ENCODE assay signal across 9 cellular contexts in the genomic region with DNA sequence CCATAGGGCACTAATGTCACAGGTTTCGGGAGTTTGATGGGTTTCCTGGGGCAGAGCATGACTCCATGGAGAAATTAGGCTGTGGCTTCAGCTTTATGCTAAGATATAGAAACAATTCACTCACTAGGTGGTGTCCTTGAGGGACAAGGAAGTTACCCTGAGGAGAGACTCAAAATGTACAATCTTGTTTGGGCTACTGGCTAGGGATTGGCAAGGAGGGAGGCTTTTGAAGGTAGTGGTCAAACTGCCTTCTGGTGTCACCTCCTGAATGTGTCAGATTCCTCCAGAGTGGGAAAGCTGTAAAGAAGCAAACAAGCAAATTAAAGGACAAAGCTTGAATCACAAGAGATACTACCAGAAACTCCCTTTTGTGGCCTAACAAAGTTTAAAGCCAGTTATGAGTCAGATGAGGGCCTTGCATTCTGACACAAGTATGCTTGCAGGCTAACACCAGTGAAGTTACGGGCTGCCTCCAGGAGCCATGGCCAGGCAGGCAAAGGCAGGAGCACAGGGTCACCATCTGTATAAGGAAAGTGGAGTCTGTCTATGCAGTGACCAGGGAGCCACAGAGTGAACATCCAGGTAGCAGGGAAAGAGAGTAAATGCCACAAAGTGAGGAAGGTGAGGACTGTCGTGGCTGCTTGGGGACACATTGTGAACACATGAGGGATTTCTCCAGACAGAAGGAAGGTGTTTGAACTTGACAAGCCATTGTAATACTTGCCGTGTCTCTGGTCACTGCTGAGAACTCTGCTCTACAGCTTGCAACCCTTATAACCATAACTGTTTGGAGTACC.
DNase-seq lines count a peak whose midpoint lies in the region; ATAC-seq and TF ChIP-seq lines count a peak whose summit lies in the region.
"Had no signal": no experiment of that assay in that cellular context is flagged by ENCODE, and none has a peak within 500 bp of the region (broad histone marks: within the 10 kb centered on the region; RNA-seq: fewer than 3 reads in every experiment).

No MANE protein-coding gene starts in this region.

- H2AFZ ChIP-seq in HCT116 (ENCODE audit: low read depth, low read length, poor library complexity, severe bottlenecking): no peak overlapping the region

- POLR2A ChIA-PET in HCT116 (lab: Charles Lee) (no interaction called here), HEK293T (lab: Yijun Ruan, JAX) (interaction anchor here (0.9 kb wide), 1 partner anchor 358 kb away, joined by 3 read pairs; a partner anchor contains a TSS)

- no peak overlapping the region for H3K27ac ChIP-seq in HCT116 (ENCODE audit: low read depth, low read length)
- H3K27ac ChIP-seq: 22Rv1 had no signal

- no peaks in the 10 kb centered on the region for H3K4me1 ChIP-seq in HCT116 (ENCODE audit: control insufficient read depth in 1 of 2, insufficient read depth in 2 of 2, low read length in 2 of 2)

- no peaks in the 10 kb centered on the region; the same call in 1 of the 2 replicates for H3K27me3 ChIP-seq in HCT116 (ENCODE audit: insufficient read depth, low read length)

- no peaks in the 10 kb centered on the region for H3K36me3 ChIP-seq in HCT116 (ENCODE audit: control insufficient read depth in 1 of 2, insufficient read depth in 2 of 2, low read length in 2 of 2)

- ATAC-seq in HCT116: 0 out of 2 replicates have a peak, but pooled peaks have one; percentile 36

- TF ChIP-seq POLR2A in HCT116 (IDR thresholded peaks at IDR 0.05; ENCODE audit: borderline replicate concordance, extremely low read depth, insufficient read depth, insufficient read length): no peak

- H3K79me2 ChIP-seq in HCT116 (ENCODE audit: insufficient read depth, low read length): no peaks in the 10 kb centered on the region

- no peak overlapping the region for H3K4me3 ChIP-seq in HCT116 (replicated peaks in 1 of 2; ENCODE audit: low read depth in 1 of 2, low read length in 2 of 2)

- TF ChIP-seq RAD21 in HCT116 (IDR thresholded peaks at IDR 0.05; ENCODE audit: low read depth): peak; percentile 20; the same call in 1 of the 2 replicates

- RAD21 ChIA-PET in HCT116 (lab: Charles Lee; ENCODE audit: low non-redundant PET in 1 of 2, low total read pairs in 2 of 2, uncharacterized antibody in 2 of 2, unreplicated experiment in 2 of 2): interaction anchor here in 1 of 2 experiments (0.6 kb wide), 1 partner anchor 50 kb away, joined by 3 read pairs; no protein-coding TSS in a partner anchor

- DNase-seq in DMS 273 (lab: John Stamatoyannopoulos, UW; ENCODE audit: unreplicated experiment): peak; percentile 24
- DNase-seq in DMS 273 treated with DMSO at 0.1 percent for 48 hours (lab: John Stamatoyannopoulos, UW): no peak
- no peak for DNase-seq in HCT116 (ENCODE audit: low read depth, low spot score)
- DNase-seq in NAMALWA (ENCODE audit: low spot score): peak; percentile 5
- DNase-seq in kidney tubule cell (ENCODE audit: low spot score): peak; percentile 47
- no peak for DNase-seq in stimulated activated naive CD4-positive, alpha-beta T cell (lab: John Stamatoyannopoulos, UW)
- DNase-seq in HEK293T (ENCODE audit: extremely low spot score): no peak
- no peak for DNase-seq in GM03348 (ENCODE audit: low spot score)

- no peaks in the 10 kb centered on the region for H3K9me3 ChIP-seq in HCT116 (ENCODE audit: control insufficient read depth in 1 of 2, insufficient read depth in 1 of 2, low read depth in 1 of 2, low read length in 2 of 2)

- 0 out of 6 replicates have a peak, but pooled peaks of 1 of the 3 experiments have one; percentile 14 for TF ChIP-seq CTCF in HCT116 (IDR thresholded peaks at IDR 0.05 in 2 of 3, conservative IDR thresholded peaks at IDR 0.05 in 1 of 3; ENCODE audit: borderline replicate concordance in 1 of 3, insufficient read depth in 1 of 3, low read depth in 2 of 3, low read length in 2 of 3)

- no peak overlapping the region for H3K9ac ChIP-seq in HCT116 (ENCODE audit: low read length)

- intact Hi-C loops in HCT116 (cut with micrococcal nuclease): no loop called here

- no TSS peak for BruUV-seq in HCT116 (replicated peaks; lab: Mats Ljungman, UMichigan)

- no peaks in the 10 kb centered on the region for H3K9me2 ChIP-seq in HCT116 (ENCODE audit: insufficient read depth)

- H4K20me1 ChIP-seq in HCT116 (ENCODE audit: insufficient read depth): no peaks in the 10 kb centered on the region

- CTCF ChIA-PET in HCT116 (lab: Charles Lee) (no interaction called here), HEK293T (lab: Yijun Ruan, JAX) (no interaction called here)

- H3K4me2 ChIP-seq in HCT116 (ENCODE audit: low read length): no peak overlapping the region

TF ChIP-seq in HCT116, 20 proteins besides CTCF, POLR2A, EP300 and RAD21 (continues in another document):
- TF ChIP-seq, protein P1, sequence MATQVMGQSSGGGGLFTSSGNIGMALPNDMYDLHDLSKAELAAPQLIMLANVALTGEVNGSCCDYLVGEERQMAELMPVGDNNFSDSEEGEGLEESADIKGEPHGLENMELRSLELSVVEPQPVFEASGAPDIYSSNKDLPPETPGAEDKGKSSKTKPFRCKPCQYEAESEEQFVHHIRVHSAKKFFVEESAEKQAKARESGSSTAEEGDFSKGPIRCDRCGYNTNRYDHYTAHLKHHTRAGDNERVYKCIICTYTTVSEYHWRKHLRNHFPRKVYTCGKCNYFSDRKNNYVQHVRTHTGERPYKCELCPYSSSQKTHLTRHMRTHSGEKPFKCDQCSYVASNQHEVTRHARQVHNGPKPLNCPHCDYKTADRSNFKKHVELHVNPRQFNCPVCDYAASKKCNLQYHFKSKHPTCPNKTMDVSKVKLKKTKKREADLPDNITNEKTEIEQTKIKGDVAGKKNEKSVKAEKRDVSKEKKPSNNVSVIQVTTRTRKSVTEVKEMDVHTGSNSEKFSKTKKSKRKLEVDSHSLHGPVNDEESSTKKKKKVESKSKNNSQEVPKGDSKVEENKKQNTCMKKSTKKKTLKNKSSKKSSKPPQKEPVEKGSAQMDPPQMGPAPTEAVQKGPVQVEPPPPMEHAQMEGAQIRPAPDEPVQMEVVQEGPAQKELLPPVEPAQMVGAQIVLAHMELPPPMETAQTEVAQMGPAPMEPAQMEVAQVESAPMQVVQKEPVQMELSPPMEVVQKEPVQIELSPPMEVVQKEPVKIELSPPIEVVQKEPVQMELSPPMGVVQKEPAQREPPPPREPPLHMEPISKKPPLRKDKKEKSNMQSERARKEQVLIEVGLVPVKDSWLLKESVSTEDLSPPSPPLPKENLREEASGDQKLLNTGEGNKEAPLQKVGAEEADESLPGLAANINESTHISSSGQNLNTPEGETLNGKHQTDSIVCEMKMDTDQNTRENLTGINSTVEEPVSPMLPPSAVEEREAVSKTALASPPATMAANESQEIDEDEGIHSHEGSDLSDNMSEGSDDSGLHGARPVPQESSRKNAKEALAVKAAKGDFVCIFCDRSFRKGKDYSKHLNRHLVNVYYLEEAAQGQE (IDR thresholded peaks at IDR 0.05; ENCODE audit: low read depth): no peak
- TF ChIP-seq, protein P2, sequence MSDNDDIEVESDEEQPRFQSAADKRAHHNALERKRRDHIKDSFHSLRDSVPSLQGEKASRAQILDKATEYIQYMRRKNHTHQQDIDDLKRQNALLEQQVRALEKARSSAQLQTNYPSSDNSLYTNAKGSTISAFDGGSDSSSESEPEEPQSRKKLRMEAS (IDR thresholded peaks at IDR 0.05): no peak
- TF ChIP-seq ZNF274 (IDR thresholded peaks at IDR 0.05; ENCODE audit: low read depth, low read length) (no peak), SRF (IDR thresholded peaks at IDR 0.05; ENCODE audit: low read depth) (no peak), POLR2AphosphoS5 (IDR thresholded peaks at IDR 0.05; ENCODE audit: low read depth, low read length) (no peak), YY1 (IDR thresholded peaks at IDR 0.05; ENCODE audit: extremely low read depth, insufficient replicate concordance, low read depth, low read length) (no peak), CEBPB (IDR thresholded peaks at IDR 0.05; ENCODE audit: low read depth) (no peak), SP1 (IDR thresholded peaks at IDR 0.05; ENCODE audit: low read depth) (no peak), JUND (IDR thresholded peaks at IDR 0.05) (no peak)

TF ChIP-seq in HEK293T, 16 proteins besides CTCF, POLR2A, EP300 and RAD21:
- no peak for TF ChIP-seq ZNF384 (IDR thresholded peaks at IDR 0.05)
- no peak for TF ChIP-seq TARDBP (IDR thresholded peaks at IDR 0.05)
- no peak for TF ChIP-seq HDGF (IDR thresholded peaks at IDR 0.05; ENCODE audit: borderline replicate concordance)
- no peak for TF ChIP-seq ELF4 (IDR thresholded peaks at IDR 0.05)
- TF ChIP-seq LEF1 (IDR thresholded peaks at IDR 0.05; ENCODE audit: borderline replicate concordance): no peak
- TF ChIP-seq FOXK2 (IDR thresholded peaks at IDR 0.05): no peak
- no peak for TF ChIP-seq CTBP1 (IDR thresholded peaks at IDR 0.05; ENCODE audit: borderline replicate concordance)
- TF ChIP-seq L3MBTL2 (conservative IDR thresholded peaks at IDR 0.05): no peak
- no peak for TF ChIP-seq NFRKB (IDR thresholded peaks at IDR 0.05)
- TF ChIP-seq BHLHE40 (IDR thresholded peaks at IDR 0.05; ENCODE audit: borderline replicate concordance): no peak
- TF ChIP-seq SUZ12 (IDR thresholded peaks at IDR 0.05): no peak
- no peak for TF ChIP-seq FOXM1 (IDR thresholded peaks at IDR 0.05; ENCODE audit: borderline replicate concordance)
- TF ChIP-seq ARNT (IDR thresholded peaks at IDR 0.05): no peak
- no peak for TF ChIP-seq SP1 (IDR thresholded peaks at IDR 0.05)
- TF ChIP-seq, protein P3, sequence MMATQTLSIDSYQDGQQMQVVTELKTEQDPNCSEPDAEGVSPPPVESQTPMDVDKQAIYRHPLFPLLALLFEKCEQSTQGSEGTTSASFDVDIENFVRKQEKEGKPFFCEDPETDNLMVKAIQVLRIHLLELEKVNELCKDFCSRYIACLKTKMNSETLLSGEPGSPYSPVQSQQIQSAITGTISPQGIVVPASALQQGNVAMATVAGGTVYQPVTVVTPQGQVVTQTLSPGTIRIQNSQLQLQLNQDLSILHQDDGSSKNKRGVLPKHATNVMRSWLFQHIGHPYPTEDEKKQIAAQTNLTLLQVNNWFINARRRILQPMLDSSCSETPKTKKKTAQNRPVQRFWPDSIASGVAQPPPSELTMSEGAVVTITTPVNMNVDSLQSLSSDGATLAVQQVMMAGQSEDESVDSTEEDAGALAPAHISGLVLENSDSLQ (IDR thresholded peaks at IDR 0.05): no peak
- no peak for TF ChIP-seq FOXA1 (IDR thresholded peaks at IDR 0.05)

Comparison
In these comparisons a context has a peak if more than half of its experiments do, and no peak if none do; other contexts are left out.
1. DNase-seq: peak in DMS 273 (single experiment), NAMALWA (single experiment) and kidney tubule cell (single experiment); none in DMS 273 treated with DMSO at 0.1 percent for 48 hours (single experiment), HCT116 (single experiment), stimulated activated naive CD4-positive, alpha-beta T cell (0 of 6), HEK293T (single experiment) and GM03348 (single experiment).